ENCODE assay signal across 8 cellular contexts in the genomic region with DNA sequence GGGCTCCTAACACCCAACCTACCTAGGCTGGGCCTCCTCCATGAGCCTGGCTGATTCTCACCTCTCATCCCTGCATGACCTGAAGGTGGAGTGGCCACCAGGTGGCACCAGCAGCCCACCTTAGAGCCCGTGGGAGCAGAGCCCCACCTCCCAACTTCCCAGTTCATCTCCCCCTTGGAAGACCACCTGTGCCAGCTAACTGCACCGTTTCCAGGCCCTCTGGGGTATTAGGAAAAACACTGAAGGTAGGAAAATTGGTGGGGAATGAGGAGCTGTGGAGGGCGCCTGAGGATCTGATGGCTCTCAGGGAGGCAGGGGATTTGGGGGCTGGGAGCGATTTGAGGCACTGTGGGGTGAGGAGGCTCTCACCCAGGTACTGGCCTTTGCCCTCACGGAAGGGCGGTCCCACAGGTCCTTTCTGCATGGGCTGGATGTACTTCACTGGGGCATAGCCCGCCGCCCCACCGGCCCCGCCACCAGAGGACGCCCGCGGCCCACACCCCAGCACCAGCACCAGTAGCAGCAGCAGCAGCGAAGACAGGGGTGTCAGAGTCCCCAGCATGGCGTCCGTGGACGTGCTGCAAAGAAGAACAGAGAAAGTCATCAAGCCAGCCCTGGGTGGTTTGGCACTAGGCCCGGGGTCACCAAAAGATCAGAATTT. TPM values are rescaled to one million over a fixed set of nuclear protein-coding genes. Genes with fewer than 3 reads are reported as not detected.
A peak's percentile ranks its signal among the peaks of the same experiment; 100 is the strongest.
DNase-seq lines count a peak whose midpoint lies in the region; ATAC-seq, FAIRE-seq and TF ChIP-seq lines count a peak whose summit lies in the region.

No MANE protein-coding gene starts in this region.

- no peak overlapping the region for H3K27ac ChIP-seq in colonic mucosa
- no peak overlapping the region for H3K27ac ChIP-seq in HepG2 (ENCODE audit: extremely low read length, insufficient read depth, low read length)

- H3K9me3 Mint-ChIP-seq in activated CD4-positive, alpha-beta T cell treated with anti-CD3 and anti-CD28 coated beads, Interleukin-2, amount 10 ng/mL, durations not matched to agents 24 days and 14 days: no peaks in the 10 kb centered on the region

- CTCF ChIA-PET in HepG2 (lab: Yijun Ruan, JAX; ENCODE audit: low intra/inter-chr PET ratio, low total read pairs): interaction anchor here (0.6 to 5.0 kb wide), 5 partner anchors 34 to 185 kb away, joined by 3 to 104 read pairs (median 3); no protein-coding TSS in a partner anchor

- H3K4me3 ChIP-seq in colonic mucosa (no peak overlapping the region), HepG2 (replicated peaks in 1 of 3; ENCODE audit: insufficient read depth in 1 of 3, low read depth in 2 of 3, low read length in 3 of 3) (peak overlapping the region in 2 of 3 experiments; percentile 42 to 60; a peak in 3 of 6 replicates)

- no peaks in the 10 kb centered on the region for H3K4me1 ChIP-seq in colonic mucosa
- H3K4me1 ChIP-seq in HepG2 (ENCODE audit: insufficient read depth, low read length): peaks cover 29% of the 10 kb centered on the region; the same call in 1 of the 2 replicates

- H3K36me3 ChIP-seq in colonic mucosa: no peaks in the 10 kb centered on the region
- peaks cover 3 to 11% of the 10 kb centered on the region in 2 experiments; a peak in 4 of 5 replicates for H3K36me3 ChIP-seq in HepG2 (replicated peaks in 1 of 2; ENCODE audit: control insufficient read depth in 1 of 2, insufficient read depth in 2 of 2, low read length in 2 of 2)

- H3K27me3 ChIP-seq in colonic mucosa (no peaks in the 10 kb centered on the region), HepG2 (ENCODE audit: control insufficient read depth in 1 of 2, insufficient read depth in 2 of 2, low read length in 2 of 2) (no peaks in the 10 kb centered on the region)

- no peak overlapping the region for H3K27ac Mint-ChIP-seq in activated CD4-positive, alpha-beta T cell treated with anti-CD3 and anti-CD28 coated beads, Interleukin-2, amount 10 ng/mL, durations not matched to agents 24 days and 14 days

- peaks cover 2% of the 10 kb centered on the region for H3K36me3 Mint-ChIP-seq in activated CD4-positive, alpha-beta T cell treated with anti-CD3 and anti-CD28 coated beads, Interleukin-2, amount 10 ng/mL, durations not matched to agents 24 days and 14 days (ENCODE audit: low read depth)

- POLR2A ChIA-PET in HepG2 (lab: Yijun Ruan, JAX): no interaction called here

- H3K9me3 ChIP-seq in colonic mucosa (no peaks in the 10 kb centered on the region), HepG2 (ENCODE audit: low read length) (no peaks in the 10 kb centered on the region)

- H3K9ac ChIP-seq in colonic mucosa (ENCODE audit: low read depth in 2 of 2, low read length in 2 of 2): peak overlapping the region in 1 of 2 donors; percentile 12
- peak overlapping the region; percentile 63; the same call in 1 of the 2 replicates for H3K9ac ChIP-seq in HepG2 (ENCODE audit: insufficient read depth, low read depth, low read length)

- FAIRE-seq in HepG2 (lab: Jason Lieb, UNC): peak; percentile 74

- intact Hi-C loops in activated CD4-positive, alpha-beta T cell treated with anti-CD3 and anti-CD28 coated beads, Interleukin-2, amount 10 ng/mL, durations not matched to agents 24 days and 14 days (cut with micrococcal nuclease): loop anchor here (1.0 to 5.0 kb wide), 6 partner anchors 35 to 322 kb away; partner anchors contain the start of gene TRAPPC3
- intact Hi-C loops in colonic mucosa (cut with DNase I): loop anchor here (5.0 to 10.0 kb wide), 3 partner anchors 32 to 325 kb away; no protein-coding TSS in a partner anchor
- intact Hi-C loops in HepG2 (cut with micrococcal nuclease; ENCODE audit: unreplicated experiment): loop anchor here (1.0 to 5.0 kb wide), 3 partner anchors 34 to 187 kb away; no protein-coding TSS in a partner anchor

- no peak overlapping the region for H3K4me3 Mint-ChIP-seq in activated CD4-positive, alpha-beta T cell treated with anti-CD3 and anti-CD28 coated beads, Interleukin-2, amount 10 ng/mL, durations not matched to agents 24 days and 14 days

- H3K4me1 Mint-ChIP-seq in activated CD4-positive, alpha-beta T cell treated with anti-CD3 and anti-CD28 coated beads, Interleukin-2, amount 10 ng/mL, durations not matched to agents 24 days and 14 days: peaks cover 5% of the 10 kb centered on the region

- WGBS in HepG2 (ENCODE audit: low lambda C conversion rate): 5% methylated on average over 9 of the region's 18 CpGs

- H3K4me2 ChIP-seq in HepG2 (ENCODE audit: low read depth, low read length): peak overlapping the region; percentile 69

- TF ChIP-seq EP300 in HepG2 (IDR thresholded peaks at IDR 0.05; ENCODE audit: low read depth in 2 of 2, low read length in 2 of 2): no peak
- no peak for TF ChIP-seq EP300 in HepG2 (CRISPR knock-in tag; IDR thresholded peaks at IDR 0.05; ENCODE audit: borderline replicate concordance)

- ATAC-seq in HepG2: peak; percentile 86
- ATAC-seq in GM18502 (IDR thresholded peaks at IDR 0.05; ENCODE audit: poor library complexity, unreplicated experiment): no peak

- no TSS peak for BruUV-seq in HepG2 (replicated peaks; lab: Mats Ljungman, UMichigan)

- DNase-seq in AG08396 (ENCODE audit: low spot score): peak; percentile 91
- DNase-seq in GM19240 (ENCODE audit: insufficient read length, low spot score): peak; percentile 74
- peak; percentile 63 for DNase-seq in NCI-H226
- peak; percentile 93 for DNase-seq in activated CD4-positive, alpha-beta T cell treated with anti-CD3 and anti-CD28 coated beads, Interleukin-2, amount 10 ng/mL, durations not matched to agents 24 days and 14 days
- DNase-seq in colonic mucosa: peak; percentile 82
- DNase-seq in HepG2 (ENCODE audit: low spot score): peak; percentile 73
- peak; percentile 22 to 67 (median 45) for DNase-seq in stimulated activated CD4-positive, alpha-beta T cell treated with anti-CD3 and anti-CD28 coated beads, TNF-alpha, amount 100 ng/mL, for 1 hour (ENCODE audit: low read depth in 3 of 3, low spot score in 1 of 3)

- no peaks in the 10 kb centered on the region for H3K27me3 Mint-ChIP-seq in activated CD4-positive, alpha-beta T cell treated with anti-CD3 and anti-CD28 coated beads, Interleukin-2, amount 10 ng/mL, durations not matched to agents 24 days and 14 days

- H4K20me1 ChIP-seq in HepG2 (ENCODE audit: insufficient read depth, low read length): no peaks in the 10 kb centered on the region

- peak; percentile 93 for TF ChIP-seq RAD21 in HepG2 (CRISPR knock-in tag; IDR thresholded peaks at IDR 0.05)

- TF ChIP-seq POLR2A in HepG2 (IDR thresholded peaks at IDR 0.05; ENCODE audit: insufficient read depth in 1 of 2, low read depth in 2 of 2, low read length in 2 of 2): no peak

- peak; percentile 87 for TF ChIP-seq CTCF in colonic mucosa (IDR thresholded peaks at IDR 0.05)
- TF ChIP-seq CTCF in HepG2 (CRISPR knock-in tag; IDR thresholded peaks at IDR 0.05): peak; percentile 86

- no peaks in the 10 kb centered on the region for H3K79me2 ChIP-seq in HepG2 (ENCODE audit: insufficient read depth, low read length)

- no peak overlapping the region for H2AFZ ChIP-seq in HepG2 (ENCODE audit: low read length)

- in situ Hi-C loops in HepG2 (cut with HindIII; ENCODE audit: extremely low pct_ligation_motif_present, low pct_unique_long_range_greater_than_20kb): loop anchor here (5.0 kb wide), 1 partner anchor 32 kb away; no protein-coding TSS in a partner anchor

RNA-seq across cellular contexts. Expression of gene ADPRS, which starts 11.1 kb away (rescaled TPM):
- 35.3 and 38.8 TPM in 2 replicates for total RNA-seq in activated CD4-positive, alpha-beta T cell treated with anti-CD3 and anti-CD28 coated beads, Interleukin-2, amount 10 ng/mL, durations not matched to agents 24 days and 14 days
- total RNA-seq in colonic mucosa (10 to 100 TPM; 30.4 to 33.0 TPM), HepG2 (2016; rRNA removed; fragmentation: Illumina TruSeq; extraction: Trizol) (30.6 and 31.7 TPM in 2 replicates)
- 3.7 and 4.0 TPM in 2 replicates for total RNA-seq in HepG2 (2016; cell fraction: cytosol; rRNA removed; fragmentation: Illumina TruSeq; extraction: Trizol; ENCODE audit: low read depth)
- total RNA-seq in HepG2 (2016; cell fraction: insoluble cytoplasmic fraction; rRNA removed; fragmentation: Illumina TruSeq; extraction: Trizol): 28.9 and 29.6 TPM in 2 replicates
- 7.7 and 9.6 TPM in 2 replicates for total RNA-seq in HepG2 (2016; cell fraction: membrane; rRNA removed; fragmentation: Illumina TruSeq; extraction: Trizol)
- total RNA-seq in HepG2 (2016; cell fraction: nucleus; rRNA removed; fragmentation: Illumina TruSeq; extraction: Trizol): 12.3 and 14.5 TPM in 2 replicates
- polyA plus RNA-seq in HepG2 (2011; rRNA removed): 36.4 and 36.6 TPM in 2 replicates
- polyA plus RNA-seq in HepG2 (2011; cell fraction: cytosol; rRNA removed): 34.1 and 41.6 TPM in 2 replicates
- polyA plus RNA-seq in HepG2 (2011; cell fraction: nucleus; rRNA removed): 22.4 and 24.6 TPM in 2 replicates
- polyA plus RNA-seq in HepG2 (2012): 16.7 and 20.9 TPM in 2 replicates
- polyA plus RNA-seq in HepG2 (2016; cell fraction: cytosol; fragmentation: Illumina TruSeq; extraction: Trizol; ENCODE audit: low read depth): 2.2 and 2.9 TPM in 2 replicates
- 27.1 and 29.0 TPM in 2 replicates for polyA plus RNA-seq in HepG2 (2016; cell fraction: insoluble cytoplasmic fraction; fragmentation: Illumina TruSeq; extraction: Trizol; ENCODE audit: low read depth)
- 5.2 and 5.4 TPM in 2 replicates for polyA plus RNA-seq in HepG2 (2016; cell fraction: membrane; fragmentation: Illumina TruSeq; extraction: Trizol; ENCODE audit: low read depth)
- 22.0 and 25.1 TPM in 2 replicates for polyA plus RNA-seq in HepG2 (2016; cell fraction: nucleus; fragmentation: Illumina TruSeq; extraction: Trizol; ENCODE audit: insufficient read depth, low read depth)
- 25.4 and 32.0 TPM in 2 replicates for polyA minus RNA-seq in HepG2 (2011; rRNA and poly(A)+ RNA removed; ENCODE audit: low replicate concordance)
- polyA minus RNA-seq in HepG2 (2011; cell fraction: cytosol; rRNA and poly(A)+ RNA removed): 11.0 and 12.9 TPM in 2 replicates
- 5.2 and 5.3 TPM in 2 replicates for polyA minus RNA-seq in HepG2 (2011; cell fraction: nucleus; rRNA and poly(A)+ RNA removed)

RNA-seq across cellular contexts. Expression of gene TEKT2, which starts 15.9 kb away (rescaled TPM):
- not detected in 2 replicates for total RNA-seq in activated CD4-positive, alpha-beta T cell treated with anti-CD3 and anti-CD28 coated beads, Interleukin-2, amount 10 ng/mL, durations not matched to agents 24 days and 14 days
- under 1 TPM in 1 of 2 donors, not detected in 1; 0.13 TPM for total RNA-seq in colonic mucosa
- total RNA-seq in HepG2 (2016; rRNA removed; fragmentation: Illumina TruSeq; extraction: Trizol): 0.31 and 0.35 TPM in 2 replicates
- total RNA-seq in HepG2 (2016; cell fraction: cytosol; rRNA removed; fragmentation: Illumina TruSeq; extraction: Trizol; ENCODE audit: low read depth): not detected in 2 replicates
- 0.16 and 0.45 TPM in 2 replicates for total RNA-seq in HepG2 (2016; cell fraction: insoluble cytoplasmic fraction; rRNA removed; fragmentation: Illumina TruSeq; extraction: Trizol)
- total RNA-seq in HepG2 (2016; cell fraction: membrane; rRNA removed; fragmentation: Illumina TruSeq; extraction: Trizol): 0.19 and 0.34 TPM in 2 replicates
- 0.59 TPM in 1 of 2 replicates, not detected in the other for total RNA-seq in HepG2 (2016; cell fraction: nucleus; rRNA removed; fragmentation: Illumina TruSeq; extraction: Trizol)
- polyA plus RNA-seq in HepG2 (2011; rRNA removed): 0.24 and 0.38 TPM in 2 replicates
- polyA plus RNA-seq in HepG2 (2011; cell fraction: cytosol; rRNA removed): 0.12 and 0.19 TPM in 2 replicates
- polyA plus RNA-seq in HepG2 (2011; cell fraction: nucleus; rRNA removed): 0.57 and 1.3 TPM in 2 replicates
- polyA plus RNA-seq in HepG2 (2012): 0.35 and 0.38 TPM in 2 replicates
- polyA plus RNA-seq in HepG2 (2016; cell fraction: cytosol; fragmentation: Illumina TruSeq; extraction: Trizol; ENCODE audit: low read depth): 0.07 and 0.11 TPM in 2 replicates
- 0.21 TPM in 2 replicates for polyA plus RNA-seq in HepG2 (2016; cell fraction: insoluble cytoplasmic fraction; fragmentation: Illumina TruSeq; extraction: Trizol; ENCODE audit: low read depth)
- polyA plus RNA-seq in HepG2 (2016; cell fraction: membrane; fragmentation: Illumina TruSeq; extraction: Trizol; ENCODE audit: low read depth): 0.10 and 0.25 TPM in 2 replicates
- 0.45 and 0.79 TPM in 2 replicates for polyA plus RNA-seq in HepG2 (2016; cell fraction: nucleus; fragmentation: Illumina TruSeq; extraction: Trizol; ENCODE audit: insufficient read depth, low read depth)
- 0.84 TPM in 1 of 2 replicates, not detected in the other for polyA minus RNA-seq in HepG2 (2011; rRNA and poly(A)+ RNA removed; ENCODE audit: low replicate concordance)
- polyA minus RNA-seq in HepG2 (2011; cell fraction: cytosol; rRNA and poly(A)+ RNA removed): not detected in 2 replicates
- 0.62 and 0.64 TPM in 2 replicates for polyA minus RNA-seq in HepG2 (2011; cell fraction: nucleus; rRNA and poly(A)+ RNA removed)

RNA-seq across cellular contexts. Expression of gene COL8A2, which starts 25.2 kb away (rescaled TPM):
- 0.12 TPM in 2 replicates for total RNA-seq in activated CD4-positive, alpha-beta T cell treated with anti-CD3 and anti-CD28 coated beads, Interleukin-2, amount 10 ng/mL, durations not matched to agents 24 days and 14 days
- total RNA-seq in colonic mucosa (1 to 10 TPM; 1.1 to 2.1 TPM), HepG2 (2016; rRNA removed; fragmentation: Illumina TruSeq; extraction: Trizol) (0.04 and 0.24 TPM in 2 replicates)
- not detected in 2 replicates for total RNA-seq in HepG2 (2016; cell fraction: cytosol; rRNA removed; fragmentation: Illumina TruSeq; extraction: Trizol; ENCODE audit: low read depth)
- 0.04 and 0.09 TPM in 2 replicates for total RNA-seq in HepG2 (2016; cell fraction: insoluble cytoplasmic fraction; rRNA removed; fragmentation: Illumina TruSeq; extraction: Trizol)
- 0.06 TPM in 1 of 2 replicates, not detected in the other for total RNA-seq in HepG2 (2016; cell fraction: membrane; rRNA removed; fragmentation: Illumina TruSeq; extraction: Trizol)
- total RNA-seq in HepG2 (2016; cell fraction: nucleus; rRNA removed; fragmentation: Illumina TruSeq; extraction: Trizol): 0.19 and 0.34 TPM in 2 replicates
- 0.13 and 0.24 TPM in 2 replicates for polyA plus RNA-seq in HepG2 (2011; rRNA removed)
- polyA plus RNA-seq in HepG2 (2011; cell fraction: cytosol; rRNA removed): 0.21 and 0.22 TPM in 2 replicates
- 0.52 and 0.53 TPM in 2 replicates for polyA plus RNA-seq in HepG2 (2011; cell fraction: nucleus; rRNA removed)
- 0.13 and 0.17 TPM in 2 replicates for polyA plus RNA-seq in HepG2 (2012)
- polyA plus RNA-seq in HepG2 (2016; cell fraction: cytosol; fragmentation: Illumina TruSeq; extraction: Trizol; ENCODE audit: low read depth): not detected in 2 replicates
- polyA plus RNA-seq in HepG2 (2016; cell fraction: insoluble cytoplasmic fraction; fragmentation: Illumina TruSeq; extraction: Trizol; ENCODE audit: low read depth): 0.10 TPM in 1 of 2 replicates, not detected in the other
- 0.03 TPM in 1 of 2 replicates, not detected in the other for polyA plus RNA-seq in HepG2 (2016; cell fraction: membrane; fragmentation: Illumina TruSeq; extraction: Trizol; ENCODE audit: low read depth)
- polyA plus RNA-seq in HepG2 (2016; cell fraction: nucleus; fragmentation: Illumina TruSeq; extraction: Trizol; ENCODE audit: insufficient read depth, low read depth): 0.20 TPM in 1 of 2 replicates, not detected in the other
- polyA minus RNA-seq in HepG2 (2011; rRNA and poly(A)+ RNA removed; ENCODE audit: low replicate concordance): 0.07 and 0.52 TPM in 2 replicates
- polyA minus RNA-seq in HepG2 (2011; cell fraction: cytosol; rRNA and poly(A)+ RNA removed): 0.20 and 0.26 TPM in 2 replicates
- polyA minus RNA-seq in HepG2 (2011; cell fraction: nucleus; rRNA and poly(A)+ RNA removed): 0.50 and 0.52 TPM in 2 replicates

RNA-seq across cellular contexts. Expression of gene TRAPPC3, which starts 49.5 kb away (rescaled TPM):
- total RNA-seq in activated CD4-positive, alpha-beta T cell treated with anti-CD3 and anti-CD28 coated beads, Interleukin-2, amount 10 ng/mL, durations not matched to agents 24 days and 14 days: 71.2 and 72.4 TPM in 2 replicates
- total RNA-seq in colonic mucosa: 10 to 100 TPM; 59.0 to 60.6 TPM
- 62.4 and 66.7 TPM in 2 replicates for total RNA-seq in HepG2 (2016; rRNA removed; fragmentation: Illumina TruSeq; extraction: Trizol)
- 33.8 and 35.1 TPM in 2 replicates for total RNA-seq in HepG2 (2016; cell fraction: cytosol; rRNA removed; fragmentation: Illumina TruSeq; extraction: Trizol; ENCODE audit: low read depth)
- total RNA-seq in HepG2 (2016; cell fraction: insoluble cytoplasmic fraction; rRNA removed; fragmentation: Illumina TruSeq; extraction: Trizol): 67.4 and 70.9 TPM in 2 replicates
- total RNA-seq in HepG2 (2016; cell fraction: membrane; rRNA removed; fragmentation: Illumina TruSeq; extraction: Trizol): 51.3 and 59.4 TPM in 2 replicates
- 32.1 and 40.4 TPM in 2 replicates for total RNA-seq in HepG2 (2016; cell fraction: nucleus; rRNA removed; fragmentation: Illumina TruSeq; extraction: Trizol)
- 48.0 and 53.7 TPM in 2 replicates for polyA plus RNA-seq in HepG2 (2011; rRNA removed)
- 54.6 and 63.8 TPM in 2 replicates for polyA plus RNA-seq in HepG2 (2011; cell fraction: cytosol; rRNA removed)
- polyA plus RNA-seq in HepG2 (2011; cell fraction: nucleus; rRNA removed): 23.5 and 23.9 TPM in 2 replicates
- polyA plus RNA-seq in HepG2 (2012): 39.6 and 48.9 TPM in 2 replicates
- polyA plus RNA-seq in HepG2 (2016; cell fraction: cytosol; fragmentation: Illumina TruSeq; extraction: Trizol; ENCODE audit: low read depth): 32.8 and 40.4 TPM in 2 replicates
- polyA plus RNA-seq in HepG2 (2016; cell fraction: insoluble cytoplasmic fraction; fragmentation: Illumina TruSeq; extraction: Trizol; ENCODE audit: low read depth): 70.8 and 86.6 TPM in 2 replicates
- 45.9 and 53.3 TPM in 2 replicates for polyA plus RNA-seq in HepG2 (2016; cell fraction: membrane; fragmentation: Illumina TruSeq; extraction: Trizol; ENCODE audit: low read depth)
- 58.4 and 69.5 TPM in 2 replicates for polyA plus RNA-seq in HepG2 (2016; cell fraction: nucleus; fragmentation: Illumina TruSeq; extraction: Trizol; ENCODE audit: insufficient read depth, low read depth)
- polyA minus RNA-seq in HepG2 (2011; rRNA and poly(A)+ RNA removed; ENCODE audit: low replicate concordance): 12.2 and 41.8 TPM in 2 replicates
- 16.1 and 26.3 TPM in 2 replicates for polyA minus RNA-seq in HepG2 (2011; cell fraction: cytosol; rRNA and poly(A)+ RNA removed)
- 10.3 and 14.2 TPM in 2 replicates for polyA minus RNA-seq in HepG2 (2011; cell fraction: nucleus; rRNA and poly(A)+ RNA removed)

RNA-seq across cellular contexts. Expression of gene MAP7D1, which starts 56.1 kb away (rescaled TPM):
- 170 and 177 TPM in 2 replicates for total RNA-seq in activated CD4-positive, alpha-beta T cell treated with anti-CD3 and anti-CD28 coated beads, Interleukin-2, amount 10 ng/mL, durations not matched to agents 24 days and 14 days
- total RNA-seq in colonic mucosa (10 to 100 TPM; 37.7 to 50.0 TPM), HepG2 (2016; rRNA removed; fragmentation: Illumina TruSeq; extraction: Trizol) (5.5 and 7.2 TPM in 2 replicates)
- 2.9 and 3.9 TPM in 2 replicates for total RNA-seq in HepG2 (2016; cell fraction: cytosol; rRNA removed; fragmentation: Illumina TruSeq; extraction: Trizol; ENCODE audit: low read depth)
- total RNA-seq in HepG2 (2016; cell fraction: insoluble cytoplasmic fraction; rRNA removed; fragmentation: Illumina TruSeq; extraction: Trizol): 6.3 and 7.8 TPM in 2 replicates
- total RNA-seq in HepG2 (2016; cell fraction: membrane; rRNA removed; fragmentation: Illumina TruSeq; extraction: Trizol): 4.2 TPM in 2 replicates
- total RNA-seq in HepG2 (2016; cell fraction: nucleus; rRNA removed; fragmentation: Illumina TruSeq; extraction: Trizol): 6.1 and 7.9 TPM in 2 replicates
- polyA plus RNA-seq in HepG2 (2011; rRNA removed): 5.6 and 6.8 TPM in 2 replicates
- polyA plus RNA-seq in HepG2 (2011; cell fraction: cytosol; rRNA removed): 4.7 and 5.2 TPM in 2 replicates
- polyA plus RNA-seq in HepG2 (2011; cell fraction: nucleus; rRNA removed): 14.7 and 14.9 TPM in 2 replicates
- 7.7 and 14.1 TPM in 2 replicates for polyA plus RNA-seq in HepG2 (2012)
- polyA plus RNA-seq in HepG2 (2016; cell fraction: cytosol; fragmentation: Illumina TruSeq; extraction: Trizol; ENCODE audit: low read depth): 1.7 and 2.4 TPM in 2 replicates
- polyA plus RNA-seq in HepG2 (2016; cell fraction: insoluble cytoplasmic fraction; fragmentation: Illumina TruSeq; extraction: Trizol; ENCODE audit: low read depth): 14.2 and 15.7 TPM in 2 replicates
- polyA plus RNA-seq in HepG2 (2016; cell fraction: membrane; fragmentation: Illumina TruSeq; extraction: Trizol; ENCODE audit: low read depth): 4.5 and 4.6 TPM in 2 replicates
- polyA plus RNA-seq in HepG2 (2016; cell fraction: nucleus; fragmentation: Illumina TruSeq; extraction: Trizol; ENCODE audit: insufficient read depth, low read depth): 19.3 and 21.5 TPM in 2 replicates
- polyA minus RNA-seq in HepG2 (2011; rRNA and poly(A)+ RNA removed; ENCODE audit: low replicate concordance): 8.3 and 16.3 TPM in 2 replicates
- 6.0 and 8.5 TPM in 2 replicates for polyA minus RNA-seq in HepG2 (2011; cell fraction: cytosol; rRNA and poly(A)+ RNA removed)
- 4.0 and 7.2 TPM in 2 replicates for polyA minus RNA-seq in HepG2 (2011; cell fraction: nucleus; rRNA and poly(A)+ RNA removed)
